In the genomic region with DNA sequence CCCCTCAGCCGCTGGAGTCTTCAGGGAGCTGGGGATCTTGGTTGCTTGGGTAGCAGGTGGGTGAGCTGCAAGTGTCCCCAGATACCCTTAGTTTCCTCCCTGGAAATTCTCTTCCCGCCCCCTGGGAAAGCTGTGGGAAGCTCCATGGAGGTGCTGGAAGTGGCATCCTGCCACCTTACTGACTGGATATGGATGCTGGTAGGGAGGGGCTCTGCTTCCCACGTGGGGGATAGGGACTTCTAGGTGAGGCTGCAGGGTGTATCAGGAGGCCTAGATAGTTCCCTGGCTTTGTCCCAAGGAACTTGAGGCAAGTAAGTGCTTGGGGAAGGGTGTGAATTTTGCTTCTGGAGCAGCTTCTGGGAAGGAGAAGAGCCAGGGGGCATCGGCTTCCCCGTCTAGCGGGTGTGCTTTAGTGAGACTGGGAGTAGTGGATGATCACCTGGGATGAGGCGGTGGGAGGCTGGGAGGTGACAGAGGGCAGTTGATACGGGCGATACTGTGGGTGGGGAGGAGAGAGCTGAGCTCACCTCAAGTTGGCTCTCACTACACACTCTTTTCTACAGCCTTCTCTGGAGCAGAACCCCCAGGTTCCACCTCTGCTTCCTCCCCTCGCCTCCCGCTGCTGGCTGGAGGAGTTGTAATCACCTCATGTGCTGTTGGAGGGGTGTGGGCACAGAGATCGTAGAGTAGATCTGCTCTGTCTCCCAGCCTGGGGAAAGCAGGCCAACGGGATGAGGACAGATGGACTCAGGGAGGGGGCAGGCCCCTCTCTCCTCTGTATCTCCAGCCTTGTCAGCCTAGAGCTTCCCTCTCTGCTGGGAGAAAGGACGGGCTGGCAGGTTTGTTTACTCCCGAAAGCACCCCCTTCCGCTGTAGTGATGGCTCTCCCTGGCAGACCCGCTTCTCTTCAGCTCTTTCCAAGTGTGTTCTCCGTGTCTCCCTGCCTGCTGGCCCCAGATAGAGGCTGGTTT, we compare ENCODE assay signal across 11 cellular contexts. TPM values are rescaled to one million over a fixed set of nuclear protein-coding genes. Genes with fewer than 3 reads are reported as not detected.
A peak's percentile ranks its signal among the peaks of the same experiment; 100 is the strongest.
DNase-seq lines count a peak whose midpoint lies in the region; ATAC-seq and TF ChIP-seq lines count a peak whose summit lies in the region.
"Had no signal": no experiment of that assay in that cellular context is flagged by ENCODE, and none has a peak within 500 bp of the region (broad histone marks: within the 10 kb centered on the region; RNA-seq: fewer than 3 reads in every experiment).

No MANE protein-coding gene starts in this region.

- H3K9me3 ChIP-seq in thoracic aorta, result no peaks in the 10 kb centered on the region
- H3K9me3 ChIP-seq in right cardiac atrium (ENCODE audit: control insufficient read depth, low read length), result no peaks in the 10 kb centered on the region

- peak; percentile 51 for DNase-seq in activated effector memory CD4-positive, alpha-beta T cell treated with anti-CD3 and anti-CD28 coated beads, Interleukin-2, amount 50 U/mL, for 16 hours
- DNase-seq in activated effector memory CD4-positive, alpha-beta T cell treated with Interleukin-2 at 50 U/mL for 16 hours, result no peak
- DNase-seq in activated B cell treated with CpG ODN at 0.5 μM for 24 hours (no peak), immature natural killer cell (no peak), thoracic aorta (ENCODE audit: low spot score) (no peak), retina (no peak), right cardiac atrium (no peak)
- DNase-seq: dermis blood vessel endothelial cell, NCI-H1436 treated with DMSO at 0.1 percent for 48 hours had no signal

- H3K4me3 ChIP-seq in thoracic aorta (peak overlapping the region; percentile 87), right cardiac atrium (ENCODE audit: low read length) (no peak overlapping the region)

- H3K27me3 ChIP-seq in thoracic aorta (replicated peaks; ENCODE audit: insufficient read depth) (no peaks in the 10 kb centered on the region), right cardiac atrium (ENCODE audit: control insufficient read depth, insufficient read depth) (no peaks in the 10 kb centered on the region)

- H3K4me1 Mint-ChIP-seq in activated B cell treated with CpG ODN at 0.5 μM for 24 hours, result peaks cover 62% of the 10 kb centered on the region
- H3K4me1 Mint-ChIP-seq in immature natural killer cell, result peaks cover 70 to 79% of the 10 kb centered on the region in 2 donors

- TF ChIP-seq CTCF in activated B cell treated with CpG ODN at 0.5 μM for 24 hours (IDR thresholded peaks at IDR 0.05) (no peak), thoracic aorta (IDR thresholded peaks at IDR 0.05) (no peak)

- ATAC-seq in activated B cell treated with CpG ODN at 0.5 μM for 24 hours (ENCODE audit: low read depth) (no peak), thoracic aorta (ENCODE audit: insufficient number of reproducible peaks, low FRiP score, low read depth) (no peak), GM19324 (IDR thresholded peaks at IDR 0.05; ENCODE audit: low FRiP score, unreplicated experiment) (no peak), right cardiac atrium (no peak)

- H3K27ac Mint-ChIP-seq in activated B cell treated with CpG ODN at 0.5 μM for 24 hours, result no peak overlapping the region
- H3K27ac Mint-ChIP-seq in immature natural killer cell, result peak overlapping the region in 4 of 6 donors; percentile 20 to 70 (median 54)

- H3K36me3 Mint-ChIP-seq in activated B cell treated with CpG ODN at 0.5 μM for 24 hours (ENCODE audit: low read depth) (peaks cover 45% of the 10 kb centered on the region), immature natural killer cell (peaks cover 0 to 7% (median 4%) of the 10 kb centered on the region in 3 donors)

- WGBS in right cardiac atrium, result 78% methylated on average over 18 of the region's 18 CpGs

- H3K27ac ChIP-seq in thoracic aorta (no peak overlapping the region), right cardiac atrium (ENCODE audit: low read length) (no peak overlapping the region)
- H3K27ac ChIP-seq: parathyroid adenoma had no signal

- H3K9me3 Mint-ChIP-seq in activated B cell treated with CpG ODN at 0.5 μM for 24 hours (no peaks in the 10 kb centered on the region), immature natural killer cell (no peaks in the 10 kb centered on the region)

- H3K4me1 ChIP-seq in thoracic aorta (ENCODE audit: control insufficient read depth in 1 of 2, low read depth in 2 of 2) (peaks cover 6 to 40% of the 10 kb centered on the region in 2 donors), right cardiac atrium (ENCODE audit: control insufficient read depth, insufficient read depth, low read length) (peaks cover 22% of the 10 kb centered on the region)

- H3K36me3 ChIP-seq in thoracic aorta, result no peaks in the 10 kb centered on the region

- CTCF ChIA-PET in activated B cell treated with CpG ODN at 0.5 μM for 24 hours (lab: Charles Lee), result interaction anchor here (1.2 kb wide), 1 partner anchor 66 kb away, joined by 3 read pairs; no protein-coding TSS in a partner anchor

- H3K4me3 Mint-ChIP-seq in activated B cell treated with CpG ODN at 0.5 μM for 24 hours (peak overlapping the region; percentile 16), immature natural killer cell (peak overlapping the region; percentile 27 to 69 (median 43))

- intact Hi-C loops in activated B cell treated with CpG ODN at 0.5 μM for 24 hours (cut with micrococcal nuclease), result loop anchor here (5.0 kb wide), 1 partner anchor 118 kb away; no protein-coding TSS in a partner anchor
- intact Hi-C loops in right cardiac atrium (cut with DNase I), result no loop called here

- POLR2A ChIA-PET in activated B cell treated with CpG ODN at 0.5 μM for 24 hours (lab: Charles Lee), result interaction anchor here (1.0 to 2.0 kb wide), 2 partner anchors 19 to 78 kb away, joined by 4 read pairs; a partner anchor contains a TSS

- H3K27me3 Mint-ChIP-seq in activated B cell treated with CpG ODN at 0.5 μM for 24 hours, result no peaks in the 10 kb centered on the region
- H3K27me3 Mint-ChIP-seq in immature natural killer cell (ENCODE audit: low read depth in 3 of 3), result peaks cover 0 to 3% (median 3%) of the 10 kb centered on the region in 3 donors

RNA-seq across cellular contexts. Expression of a gene that starts 19.8 kb away (rescaled TPM):
- total RNA-seq in activated B cell treated with CpG ODN at 0.5 μM for 24 hours (52.6 and 60.1 TPM in 2 replicates), thoracic aorta (10 to 100 TPM in 1 of 2 donors, 1 to 10 TPM in 1; 8.7 to 15.8 TPM), right cardiac atrium (1 to 10 TPM; 2.5 to 3.3 (median 2.9) TPM)
- polyA plus RNA-seq in immature natural killer cell (1 to 10 TPM in 1 of 3 donors, under 1 TPM in 1, not detected in 1; 0.16 to 1.2 TPM), right cardiac atrium (1.1 TPM)
